Comparison of ENCODE assay signal across 10 cellular contexts in genomic region chr17:2406903-2407790, GRCh38. TPM values are rescaled to one million over a fixed set of nuclear protein-coding genes. Genes with fewer than 3 reads are reported as not detected.
DNase-seq lines count a peak whose midpoint lies in the region; ATAC-seq and FAIRE-seq lines count a peak whose summit lies in the region.
"Had no signal": no experiment of that assay in that cellular context is flagged by ENCODE, and none has a peak within 500 bp of the region (broad histone marks: within the 10 kb centered on the region; RNA-seq: fewer than 3 reads in every experiment).

No MANE protein-coding gene starts in this region.

- peak overlapping the region; percentile 36 for H2BK15ac ChIP-seq in mesenchymal stem cell (ENCODE audit: low read depth, poor library complexity, severe bottlenecking)

- H3K27me3 ChIP-seq in mesenchymal stem cell (ENCODE audit: control insufficient read depth in 1 of 2, insufficient read depth in 1 of 2, low read length in 2 of 2): no peaks in the 10 kb centered on the region
- H3K27me3 ChIP-seq: neutrophil, SJCRH30 had no signal

- H3K4me1 ChIP-seq in mesenchymal stem cell (ENCODE audit: control insufficient read depth, insufficient read depth, low read depth, low read length): peaks cover 25% of the 10 kb centered on the region
- H3K4me1 ChIP-seq: SJCRH30 had no signal

- FAIRE-seq in urothelium cell line (lab: Jason Lieb, UNC): no peak

- peak; percentile 42 to 70 for ATAC-seq in activated T-cell treated with anti-CD3 and anti-CD28 coated beads, Interleukin-2, amount 50 U/mL, for 72 hours (replicated peaks in 1 of 2)
- ATAC-seq in central memory CD8-positive, alpha-beta T cell (replicated peaks; ENCODE audit: extremely low read depth, poor library complexity, severe bottlenecking): no peak
- ATAC-seq in GM18868 (IDR thresholded peaks at IDR 0.05; ENCODE audit: unreplicated experiment): no peak

- H3K27me3 Mint-ChIP-seq in activated T-cell treated with anti-CD3 and anti-CD28 coated beads, Interleukin-2, amount 50 U/mL, for 72 hours (ENCODE audit: low read depth): no peaks in the 10 kb centered on the region
- H3K27me3 Mint-ChIP-seq in central memory CD8-positive, alpha-beta T cell: no peaks in the 10 kb centered on the region

- no peak overlapping the region for H3K23ac ChIP-seq in mesenchymal stem cell (ENCODE audit: low read length in 2 of 2)

- peak overlapping the region; percentile 72 to 98 for H3K18ac ChIP-seq in mesenchymal stem cell (ENCODE audit: low read depth in 1 of 2, low read length in 2 of 2)

- no peaks in the 10 kb centered on the region for H3K9me3 ChIP-seq in mesenchymal stem cell (ENCODE audit: control insufficient read depth, low read length)
- H3K9me3 ChIP-seq: neutrophil, SJCRH30 had no signal

- peak overlapping the region; percentile 90 for H2AK5ac ChIP-seq in mesenchymal stem cell (ENCODE audit: low read length, severe bottlenecking)

- peak; percentile 39 to 42 for DNase-seq in activated T-cell treated with anti-CD3 and anti-CD28 coated beads, Interleukin-2, amount 50 U/mL, for 72 hours
- DNase-seq in activated T-cell treated with anti-CD3 and anti-CD28 coated beads for 4 hours (no peak), mesenchymal stem cell (peak; percentile 97), urothelium cell line (ENCODE audit: low spot score) (peak; percentile 43), cerebellar cortex (ENCODE audit: low spot score) (no peak), MV-4-11 (lab: John Stamatoyannopoulos, UW) (no peak)
- no peak for DNase-seq in central memory CD8-positive, alpha-beta T cell (ENCODE audit: low spot score in 2 of 2)

- H4K91ac ChIP-seq in mesenchymal stem cell (ENCODE audit: low read length): peak overlapping the region; percentile 67

- H3K4me3 ChIP-seq in mesenchymal stem cell (ENCODE audit: insufficient read depth in 1 of 2, low read depth in 1 of 2, low read length in 2 of 2): peak overlapping the region in 1 of 2 experiments; percentile 39
- H3K4me3 ChIP-seq: SJCRH30 had no signal

- no peaks in the 10 kb centered on the region for H3K9me3 Mint-ChIP-seq in activated T-cell treated with anti-CD3 and anti-CD28 coated beads, Interleukin-2, amount 50 U/mL, for 72 hours
- no peaks in the 10 kb centered on the region for H3K9me3 Mint-ChIP-seq in central memory CD8-positive, alpha-beta T cell

- peak overlapping the region; percentile 41 for H3K4me2 ChIP-seq in mesenchymal stem cell (ENCODE audit: low read length, poor library complexity, severe bottlenecking)

- H3K36me3 Mint-ChIP-seq in activated T-cell treated with anti-CD3 and anti-CD28 coated beads, Interleukin-2, amount 50 U/mL, for 72 hours (ENCODE audit: insufficient read depth in 2 of 2): no peaks in the 10 kb centered on the region
- peaks cover 4% of the 10 kb centered on the region for H3K36me3 Mint-ChIP-seq in central memory CD8-positive, alpha-beta T cell (ENCODE audit: insufficient read depth)

- peaks cover 6 to 7% of the 10 kb centered on the region in 2 experiments for H3K36me3 ChIP-seq in mesenchymal stem cell (ENCODE audit: control insufficient read depth in 1 of 2, insufficient read depth in 2 of 2, low read depth in 1 of 2, low read length in 2 of 2)
- H3K36me3 ChIP-seq: neutrophil, SJCRH30 had no signal

- peak overlapping the region; percentile 87 for H2BK120ac ChIP-seq in mesenchymal stem cell (ENCODE audit: low read depth, low read length)

- H2BK12ac ChIP-seq in mesenchymal stem cell (ENCODE audit: low read length in 2 of 2): peak overlapping the region; percentile 33 to 98

- peak overlapping the region; percentile 53 for H3K27ac ChIP-seq in mesenchymal stem cell (ENCODE audit: low read length, poor library complexity, severe bottlenecking)
- H3K27ac ChIP-seq: neutrophil, SJCRH30 had no signal

- H3K27ac Mint-ChIP-seq in activated T-cell treated with anti-CD3 and anti-CD28 coated beads, Interleukin-2, amount 50 U/mL, for 72 hours: peak overlapping the region; percentile 14
- H3K27ac Mint-ChIP-seq in central memory CD8-positive, alpha-beta T cell (ENCODE audit: low read depth): peak overlapping the region; percentile 59

- peak overlapping the region; percentile 1 to 53 for H3K4me3 Mint-ChIP-seq in activated T-cell treated with anti-CD3 and anti-CD28 coated beads, Interleukin-2, amount 50 U/mL, for 72 hours
- H3K4me3 Mint-ChIP-seq in central memory CD8-positive, alpha-beta T cell: no peak overlapping the region

- H2BK5ac ChIP-seq in mesenchymal stem cell (ENCODE audit: low read depth, low read length, poor library complexity, severe bottlenecking): no peak overlapping the region

- H4K8ac ChIP-seq in mesenchymal stem cell (ENCODE audit: low read length): peak overlapping the region; percentile 87

- peak overlapping the region; percentile 73 to 97 for H3K4ac ChIP-seq in mesenchymal stem cell (ENCODE audit: low read depth in 1 of 2, low read length in 2 of 2)

- peak overlapping the region; percentile 19 for H2AFZ ChIP-seq in mesenchymal stem cell (ENCODE audit: low read depth, low read length)

- H3K79me1 ChIP-seq in mesenchymal stem cell (replicated peaks; ENCODE audit: low read length, poor library complexity, severe bottlenecking): peaks cover 5% of the 10 kb centered on the region

- WGBS in mesenchymal stem cell: 23% methylated on average over 14 of the region's 15 CpGs

- H3K14ac ChIP-seq in mesenchymal stem cell (ENCODE audit: low read length in 2 of 2): peak overlapping the region in 1 of 2 experiments; percentile 77

- H3K9ac ChIP-seq in mesenchymal stem cell (ENCODE audit: low read length): peak overlapping the region; percentile 87

- H3K4me1 Mint-ChIP-seq in activated T-cell treated with anti-CD3 and anti-CD28 coated beads, Interleukin-2, amount 50 U/mL, for 72 hours (ENCODE audit: low read depth): peaks cover 28% of the 10 kb centered on the region
- peaks cover 11% of the 10 kb centered on the region for H3K4me1 Mint-ChIP-seq in central memory CD8-positive, alpha-beta T cell

RNA-seq across cellular contexts. Expression of gene MNT, which starts 6.3 kb away (rescaled TPM):
- total RNA-seq in activated T-cell treated with anti-CD3 and anti-CD28 coated beads, Interleukin-2, amount 50 U/mL, for 72 hours: 10 to 100 TPM; 23.8 to 24.3 TPM
- 21.1 TPM for polyA plus RNA-seq in mesenchymal stem cell (2013, experiment 1 of 2)
- 19.7 TPM for polyA plus RNA-seq in mesenchymal stem cell (2013, experiment 2 of 2)

Comparison
In these comparisons a context has a peak if more than half of its experiments do, and no peak if none do; other contexts are left out.
1. DNase-seq: peak in activated T-cell treated with anti-CD3 and anti-CD28 coated beads, Interleukin-2, amount 50 U/mL, for 72 hours (2 of 2), mesenchymal stem cell (single experiment) and urothelium cell line (single experiment); none in activated T-cell treated with anti-CD3 and anti-CD28 coated beads for 4 hours (single experiment), central memory CD8-positive, alpha-beta T cell (0 of 2), cerebellar cortex (single experiment) and MV-4-11 (single experiment).
2. ATAC-seq: peak in activated T-cell treated with anti-CD3 and anti-CD28 coated beads, Interleukin-2, amount 50 U/mL, for 72 hours (2 of 2); none in central memory CD8-positive, alpha-beta T cell (single experiment) and GM18868 (single experiment).